ENCODE assay signal across 24 cellular contexts in the genomic region with DNA sequence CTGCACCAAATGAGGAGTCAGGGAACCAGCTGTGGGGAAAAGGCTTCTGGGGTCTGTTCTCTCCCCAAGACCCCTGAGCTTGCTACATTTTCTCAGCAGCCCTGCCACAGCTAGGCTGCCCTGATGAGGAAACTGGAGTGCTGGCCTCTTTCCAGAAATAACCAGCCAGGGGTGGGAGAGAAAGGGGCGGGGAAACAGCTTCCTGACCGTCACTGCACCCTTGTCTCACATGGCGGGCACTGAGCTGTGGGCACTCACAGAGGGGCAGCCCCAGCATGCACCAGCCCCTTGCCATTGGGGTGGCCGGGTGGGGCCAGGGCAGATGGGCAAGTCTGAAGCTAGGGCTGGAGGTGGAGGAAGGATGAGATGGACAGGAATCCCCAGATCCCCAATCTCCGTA. TPM values are rescaled to one million over a fixed set of nuclear protein-coding genes. Genes with fewer than 3 reads are reported as not detected.
DNase-seq lines count a peak whose midpoint lies in the region; ATAC-seq and TF ChIP-seq lines count a peak whose summit lies in the region.
"Had no signal": no experiment of that assay in that cellular context is flagged by ENCODE, and none has a peak within 500 bp of the region (broad histone marks: within the 10 kb centered on the region; RNA-seq: fewer than 3 reads in every experiment).

No MANE protein-coding gene starts in this region.

- H3K4me1 ChIP-seq in skeletal muscle tissue (ENCODE audit: control insufficient read depth in 3 of 3, insufficient read depth in 3 of 3, low read length in 3 of 3), result peaks cover 52 to 69% (median 68%) of the 10 kb centered on the region in 3 donors

- peak; percentile 15 for ATAC-seq in left lobe of liver
- ATAC-seq in GM21737 (IDR thresholded peaks at IDR 0.05; ENCODE audit: unreplicated experiment), result no peak
- ATAC-seq in activated CD8-positive, alpha-beta T cell treated with anti-CD3 and anti-CD28 coated beads for 36 hours, result no peak

- H3K4me3 ChIP-seq in coronary artery (peak overlapping the region; percentile 56), skeletal muscle tissue (ENCODE audit: low read length in 3 of 3) (peak overlapping the region; percentile 86 to 94 (median 86))

- CTCF ChIA-PET in activated CD8-positive, alpha-beta T cell treated with anti-CD3 and anti-CD28 coated beads for 36 hours (lab: Charles Lee), result interaction anchor here (3.4 kb wide), 1 partner anchor 14 kb away, joined by 10 read pairs; no protein-coding TSS in a partner anchor

- H3K27ac ChIP-seq in coronary artery, result peak overlapping the region; percentile 64 to 83
- H3K27ac ChIP-seq in skeletal muscle tissue (ENCODE audit: low read depth, low read length), result peak overlapping the region; percentile 97
- H3K27ac ChIP-seq: RWPE1, VCaP had no signal

- H3K36me3 Mint-ChIP-seq in nephron progenitor cell (ENCODE audit: low read depth), result peaks cover 5% of the 10 kb centered on the region
- no peaks in the 10 kb centered on the region for H3K36me3 Mint-ChIP-seq in activated CD8-positive, alpha-beta T cell treated with anti-CD3 and anti-CD28 coated beads for 36 hours (ENCODE audit: low read depth)
- H3K36me3 Mint-ChIP-seq: CD4-positive, alpha-beta memory T cell had no signal

- H3K9ac ChIP-seq in skeletal muscle tissue (ENCODE audit: low read depth in 1 of 3, low read length in 3 of 3), result peak overlapping the region; percentile 96 to 100 (median 98)

- H3K4me1 Mint-ChIP-seq in nephron progenitor cell, result peaks cover 66% of the 10 kb centered on the region
- no peaks in the 10 kb centered on the region for H3K4me1 Mint-ChIP-seq in activated CD8-positive, alpha-beta T cell treated with anti-CD3 and anti-CD28 coated beads for 36 hours (ENCODE audit: low read depth)
- H3K4me1 Mint-ChIP-seq: CD4-positive, alpha-beta memory T cell; central memory CD8-positive, alpha-beta T cell had no signal

- H3K9me3 ChIP-seq in skeletal muscle tissue (ENCODE audit: control insufficient read depth in 3 of 3, low read length in 3 of 3), result no peaks in the 10 kb centered on the region

- peaks cover 10% of the 10 kb centered on the region for H3K9me3 Mint-ChIP-seq in nephron progenitor cell
- H3K9me3 Mint-ChIP-seq in activated CD8-positive, alpha-beta T cell treated with anti-CD3 and anti-CD28 coated beads for 36 hours, result no peaks in the 10 kb centered on the region
- H3K9me3 Mint-ChIP-seq: central memory CD8-positive, alpha-beta T cell had no signal

- TF ChIP-seq CTCF in coronary artery (IDR thresholded peaks at IDR 0.05), result no peak
- TF ChIP-seq CTCF in nephron progenitor cell (IDR thresholded peaks at IDR 0.05), result no peak
- TF ChIP-seq CTCF in activated CD8-positive, alpha-beta T cell treated with anti-CD3 and anti-CD28 coated beads for 36 hours (IDR thresholded peaks at IDR 0.05), result no peak

- H3K27ac Mint-ChIP-seq in nephron progenitor cell, result no peak overlapping the region
- H3K27ac Mint-ChIP-seq in activated CD8-positive, alpha-beta T cell treated with anti-CD3 and anti-CD28 coated beads for 36 hours, result no peak overlapping the region
- H3K27ac Mint-ChIP-seq: CD4-positive, alpha-beta memory T cell had no signal

- intact Hi-C loops in activated CD8-positive, alpha-beta T cell treated with anti-CD3 and anti-CD28 coated beads for 36 hours (cut with micrococcal nuclease), result no loop called here

- H3K4me3 Mint-ChIP-seq in nephron progenitor cell, result no peak overlapping the region
- no peak overlapping the region for H3K4me3 Mint-ChIP-seq in activated CD8-positive, alpha-beta T cell treated with anti-CD3 and anti-CD28 coated beads for 36 hours
- H3K4me3 Mint-ChIP-seq: CD4-positive, alpha-beta memory T cell; central memory CD8-positive, alpha-beta T cell had no signal

- POLR2A ChIA-PET in activated CD8-positive, alpha-beta T cell treated with anti-CD3 and anti-CD28 coated beads for 36 hours (lab: Charles Lee), result interaction anchor here (0.7 kb wide), 1 partner anchor 15 kb away, joined by 3 read pairs; no protein-coding TSS in a partner anchor

- H3K27me3 ChIP-seq in skeletal muscle tissue (ENCODE audit: control insufficient read depth in 3 of 3, insufficient read depth in 3 of 3, low read length in 3 of 3), result no peaks in the 10 kb centered on the region

- peak; percentile 37 for DNase-seq in CD1c-positive myeloid dendritic cell (ENCODE audit: extremely low spot score)
- no peak for DNase-seq in coronary artery (ENCODE audit: low spot score)
- DNase-seq in left lobe of liver (ENCODE audit: low spot score), result no peak
- no peak for DNase-seq in nephron progenitor cell
- no peak for DNase-seq in activated CD8-positive, alpha-beta T cell treated with anti-CD3 and anti-CD28 coated beads for 36 hours
- DNase-seq in COR-L47 (lab: John Stamatoyannopoulos, UW), result no peak
- DNase-seq: activated CD4-positive, alpha-beta T cell treated with anti-CD3 and anti-CD28 coated beads, Interleukin-2, amount 50 U/mL, for 4 hours; activated naive CD4-positive, alpha-beta T cell; amniotic stem cell; CD4-positive, alpha-beta memory T cell; effector CD4-positive, alpha-beta T cell; glutamatergic neuron; IMR-90; MM.1S; NCI-H1694 treated with DMSO at 0.1 percent for 48 hours; NCI-H226; small intestine; stimulated activated CD4-positive, alpha-beta T cell treated with anti-CD3 and anti-CD28 coated beads, Interleukin-4, amount 100 ng/mL, for 24 hours; SW 1271 had no signal

- peaks cover 0 to 9% (median 7%) of the 10 kb centered on the region in 3 donors for H3K36me3 ChIP-seq in skeletal muscle tissue (ENCODE audit: control insufficient read depth in 3 of 3, insufficient read depth in 3 of 3, low read length in 3 of 3)

- peaks cover 7% of the 10 kb centered on the region for H3K27me3 Mint-ChIP-seq in nephron progenitor cell (ENCODE audit: low read depth, poor library complexity)
- peaks cover 10% of the 10 kb centered on the region for H3K27me3 Mint-ChIP-seq in activated CD8-positive, alpha-beta T cell treated with anti-CD3 and anti-CD28 coated beads for 36 hours

RNA-seq across cellular contexts. Expression of gene SRL, which starts 2.9 kb away (rescaled TPM):
- total RNA-seq in left lobe of liver (0.15 TPM), skeletal muscle tissue (230 TPM)
- not detected for total RNA-seq in activated CD8-positive, alpha-beta T cell treated with anti-CD3 and anti-CD28 coated beads for 36 hours
- total RNA-seq: CD4-positive, alpha-beta memory T cell had no signal

RNA-seq across cellular contexts. Expression of gene TFAP4, which starts 33.8 kb away (rescaled TPM):
- 5.0 TPM for total RNA-seq in left lobe of liver
- total RNA-seq in skeletal muscle tissue, result 5.2 TPM
- total RNA-seq in activated CD8-positive, alpha-beta T cell treated with anti-CD3 and anti-CD28 coated beads for 36 hours, result 10 to 100 TPM; 34.6 to 36.6 TPM

Comparison
In these comparisons a context has a peak if more than half of its experiments do, and no peak if none do; other contexts are left out.
1. RNA of gene SRL, which starts 2.9 kb away (total RNA-seq): 230 TPM in skeletal muscle tissue (single experiment); 0.15 TPM in left lobe of liver (single experiment) and not detected in activated CD8-positive, alpha-beta T cell treated with anti-CD3 and anti-CD28 coated beads for 36 hours; every median in the first group is over 100 times any median in the second.